Comparison of ENCODE assay signal across 1 cellular context in genomic region chr5:179160584-179160983, GRCh38.
TF ChIP-seq lines count a peak whose summit lies in the region.

No MANE protein-coding gene starts in this region.

TF ChIP-seq in K562, 482 proteins besides CTCF, POLR2A, EP300 and RAD21 (continued from another document):
- TF ChIP-seq SP2 (IDR thresholded peaks at IDR 0.05; ENCODE audit: extremely low read depth, low read depth, low read length, poor library complexity, severe bottlenecking) (no peak), USF2 (CRISPR knock-in tag; IDR thresholded peaks at IDR 0.05) (peak; percentile 67), SPI1 (IDR thresholded peaks at IDR 0.05; ENCODE audit: borderline replicate concordance, low read depth, low read length) (0 out of 2 replicates have a peak, but pooled peaks have one; percentile 18), NFRKB (IDR thresholded peaks at IDR 0.05; ENCODE audit: low read depth) (no peak), ARID3B (CRISPR knock-in tag; IDR thresholded peaks at IDR 0.05; ENCODE audit: borderline replicate concordance) (no peak), ZBTB40 (IDR thresholded peaks at IDR 0.05) (peak; percentile 67), ZBTB40 (CRISPR knock-in tag; IDR thresholded peaks at IDR 0.05) (no peak), ATF2 (CRISPR knock-in tag; IDR thresholded peaks at IDR 0.05) (no peak)
